In the genomic region with DNA sequence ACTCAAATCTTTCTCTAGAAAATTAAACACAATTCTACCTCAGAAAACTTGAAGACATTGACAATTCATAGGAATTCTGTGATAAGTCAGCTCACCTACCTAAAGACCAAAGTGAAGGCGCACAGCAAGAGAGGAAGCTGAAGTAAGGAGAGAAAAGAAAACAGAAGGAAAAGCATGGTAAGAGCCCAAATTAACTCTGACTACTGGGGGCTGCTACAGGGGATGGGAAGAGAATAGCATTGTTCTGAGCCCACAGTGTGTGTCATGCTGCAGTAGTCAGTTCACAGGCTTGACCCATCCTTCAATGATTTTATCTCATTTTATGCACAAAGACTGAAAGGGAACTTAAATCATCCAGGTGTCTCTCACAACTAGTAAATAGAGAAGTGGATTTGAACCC, we compare ENCODE assay signal across 16 cellular contexts.
"Had no signal": no experiment of that assay in that cellular context is flagged by ENCODE, and none has a peak within 500 bp of the region (broad histone marks: within the 10 kb centered on the region; RNA-seq: fewer than 3 reads in every experiment).

No MANE protein-coding gene starts in this region.

- H3K27me3 ChIP-seq: cardiac muscle cell, gastroesophageal sphincter, heart right ventricle, pancreas had no signal

- H3K9me3 ChIP-seq: gastroesophageal sphincter, heart right ventricle, pancreas had no signal

- H3K27me3 Mint-ChIP-seq: naive thymus-derived CD4-positive, alpha-beta T cell had no signal

- ATAC-seq: gastroesophageal sphincter; heart right ventricle; naive thymus-derived CD4-positive, alpha-beta T cell; pancreas had no signal

- H3K4me1 ChIP-seq: gastroesophageal sphincter had no signal

- H3K4me3 ChIP-seq: cardiac muscle cell, gastroesophageal sphincter, heart right ventricle, pancreas had no signal

- H3K4me3 Mint-ChIP-seq: naive thymus-derived CD4-positive, alpha-beta T cell; T-helper 2 cell treated with Interferon-gamma antibody and Interleukin-4, amounts not matched to agents 5 μg/mL and 100 μg/mL, for 36 hours had no signal

- H3K36me3 ChIP-seq: cardiac muscle cell, gastroesophageal sphincter, heart right ventricle, pancreas had no signal

- H3K27ac Mint-ChIP-seq: T-helper 2 cell treated with Interferon-gamma antibody and Interleukin-4, amounts not matched to agents 5 μg/mL and 100 μg/mL, for 36 hours had no signal

- DNase-seq: activated CD4-positive, alpha-beta T cell treated with anti-CD3 and anti-CD28 coated beads for 1 hour; activated CD4-positive, alpha-beta T cell treated with anti-CD3 and anti-CD28 coated beads, Interleukin-2, amount 50 U/mL, for 4 hours; activated naive CD4-positive, alpha-beta T cell treated with Interleukin-2 at 50 U/mL for 16 hours; activated T-cell treated with anti-CD3 and anti-CD28 coated beads for 4 hours; erythroblast; heart right ventricle; kidney glomerular epithelial cell; naive thymus-derived CD4-positive, alpha-beta T cell; pancreas; retina; stimulated activated CD4-positive, alpha-beta T cell treated with anti-CD3 and anti-CD28 coated beads, Interleukin-12 subunit alpha, Interleukin-12 subunit beta, amount 100 ng/mL, for 4 hours; stimulated activated CD4-positive, alpha-beta T cell treated with anti-CD3 and anti-CD28 coated beads, Interleukin-2, amount 100 ng/mL, for 24 hours had no signal

- FAIRE-seq: pancreas, urothelium cell line had no signal

- H3K27ac ChIP-seq: cardiac muscle cell, gastroesophageal sphincter, heart right ventricle, pancreas had no signal
